In the genomic region with DNA sequence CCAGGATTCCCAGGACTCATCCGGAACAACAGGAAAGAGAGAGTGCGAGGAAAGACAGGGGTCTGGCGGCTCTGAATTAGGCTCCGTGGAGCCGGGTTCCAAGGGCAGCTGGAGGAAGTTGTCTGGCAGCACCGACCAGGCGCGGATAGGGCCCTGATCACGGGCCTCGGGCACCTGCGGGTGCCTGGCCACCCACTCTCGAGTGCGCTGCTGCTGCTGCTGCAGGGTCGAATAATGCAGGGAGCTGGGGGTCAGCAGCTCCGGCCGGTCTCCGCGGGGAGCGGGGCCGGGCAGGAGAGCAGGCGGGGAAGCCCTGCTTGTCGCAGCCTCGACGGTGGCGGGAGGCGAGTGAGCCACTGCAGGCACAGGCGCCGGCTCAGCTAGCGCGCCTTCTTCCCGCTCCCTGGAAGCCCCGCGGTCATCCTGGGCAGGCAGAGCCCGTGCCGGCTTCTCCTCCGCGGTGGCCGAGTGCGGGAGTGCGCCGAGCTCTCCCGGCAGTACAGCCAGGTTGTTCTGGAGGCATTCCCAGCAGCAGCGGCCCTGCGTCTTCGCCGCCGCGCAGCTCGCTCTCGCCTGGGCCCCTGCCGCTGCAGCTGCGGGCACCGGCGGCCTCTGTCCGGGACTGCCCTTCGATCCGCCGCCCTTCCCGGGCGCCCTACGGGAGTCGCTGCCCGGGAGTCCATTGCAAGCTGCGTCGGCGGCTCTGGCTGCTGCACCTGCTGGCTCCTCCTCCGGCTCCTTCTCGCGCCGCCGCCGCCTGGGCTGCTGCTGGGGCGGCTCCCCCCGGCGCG, we compare ENCODE assay signal across 8 cellular contexts. TPM values are rescaled to one million over a fixed set of nuclear protein-coding genes. Genes with fewer than 3 reads are reported as not detected.
A peak's percentile ranks its signal among the peaks of the same experiment; 100 is the strongest.
DNase-seq lines count a peak whose midpoint lies in the region; ATAC-seq and TF ChIP-seq lines count a peak whose summit lies in the region.

No MANE protein-coding gene starts in this region.

- H3K4me2 ChIP-seq in GM23248 (ENCODE audit: unreplicated experiment) = peak overlapping the region; percentile 59
- peak overlapping the region; percentile 80 for H3K4me2 ChIP-seq in SK-N-SH

- TF ChIP-seq CTCF in SK-N-SH (IDR thresholded peaks at IDR 0.05) (no peak), coronary artery (IDR thresholded peaks at IDR 0.05) (no peak), lower lobe of right lung (IDR thresholded peaks at IDR 0.05) (no peak)

- H3K4me3 ChIP-seq in GM23248 (peak overlapping the region; percentile 55), SK-N-SH (ENCODE audit: low read depth in 2 of 2, low read length in 1 of 2) (peak overlapping the region; percentile 50 to 51), coronary artery (peak overlapping the region; percentile 81), lower lobe of right lung (peak overlapping the region; percentile 63), subcutaneous abdominal adipose tissue (ENCODE audit: low read depth in 1 of 5, low read length in 5 of 5) (peak overlapping the region in 4 of 5 donors; percentile 50 to 67 (median 61))

- no peaks in the 10 kb centered on the region for H3K9me3 ChIP-seq in GM23248 (ENCODE audit: low read depth)
- H3K9me3 ChIP-seq in SK-N-SH = no peaks in the 10 kb centered on the region
- H3K9me3 ChIP-seq in lower lobe of right lung = no peaks in the 10 kb centered on the region
- no peaks in the 10 kb centered on the region for H3K9me3 ChIP-seq in subcutaneous abdominal adipose tissue (ENCODE audit: control insufficient read depth in 5 of 5, low read length in 5 of 5)

- POLR2A ChIA-PET in SK-N-SH (lab: Yijun Ruan, JAX) = interaction anchor here (1.1 kb wide), 1 partner anchor 52 kb away, joined by 3 read pairs; no protein-coding TSS in a partner anchor

- H3K27ac ChIP-seq in GM23248 (no peak overlapping the region), SK-N-SH (ENCODE audit: low read depth in 2 of 2, low read length in 1 of 2) (no peak overlapping the region), coronary artery (no peak overlapping the region), lower lobe of right lung (peak overlapping the region; percentile 80), subcutaneous abdominal adipose tissue (ENCODE audit: low read depth, low read length) (no peak overlapping the region)

- no peaks in the 10 kb centered on the region for H4K20me1 ChIP-seq in GM23248 (ENCODE audit: insufficient read depth)
- H4K20me1 ChIP-seq in SK-N-SH (ENCODE audit: insufficient read depth) = no peaks in the 10 kb centered on the region

- H3K36me3 ChIP-seq in GM23248 (ENCODE audit: low read depth) = no peaks in the 10 kb centered on the region
- H3K36me3 ChIP-seq in SK-N-SH (replicated peaks in 1 of 2; ENCODE audit: control insufficient read depth in 1 of 2, insufficient read depth in 2 of 2, low read length in 1 of 2) = no peaks in the 10 kb centered on the region
- no peaks in the 10 kb centered on the region for H3K36me3 ChIP-seq in lower lobe of right lung
- H3K36me3 ChIP-seq in subcutaneous abdominal adipose tissue (ENCODE audit: control insufficient read depth in 5 of 5, insufficient read depth in 5 of 5, low read length in 5 of 5) = no peaks in the 10 kb centered on the region

- TF ChIP-seq RAD21 in SK-N-SH (IDR thresholded peaks at IDR 0.05; ENCODE audit: low read length) = no peak

- H3K9ac ChIP-seq in GM23248 (no peak overlapping the region), SK-N-SH (no peak overlapping the region), subcutaneous abdominal adipose tissue (ENCODE audit: low read length in 5 of 5) (peak overlapping the region in 1 of 5 donors; percentile 38)

- no peaks in the 10 kb centered on the region for H3K79me2 ChIP-seq in GM23248 (ENCODE audit: insufficient read depth)
- H3K79me2 ChIP-seq in SK-N-SH (ENCODE audit: insufficient read depth) = no peaks in the 10 kb centered on the region

- H3K4me1 ChIP-seq in GM23248 (ENCODE audit: insufficient read depth) (peaks cover 8% of the 10 kb centered on the region; the same call in 1 of the 2 replicates), SK-N-SH (ENCODE audit: control insufficient read depth in 1 of 2, insufficient read depth in 2 of 2, low read depth in 1 of 2, low read length in 1 of 2) (peaks cover 0 to 12% of the 10 kb centered on the region in 2 experiments; a peak in 1 of 4 replicates), lower lobe of right lung (peaks cover 18% of the 10 kb centered on the region), subcutaneous abdominal adipose tissue (ENCODE audit: control insufficient read depth in 5 of 5, insufficient read depth in 5 of 5, low read length in 5 of 5) (peaks cover 0 to 24% (median 18%) of the 10 kb centered on the region in 5 donors)

- in situ Hi-C loops in Caki2 (cut with HindIII; ENCODE audit: low pct_unique_long_range_greater_than_20kb, low sequenced_read_pairs) (no loop called here), GM23248 (cut with MboI) (no loop called here)

- 32 to 33% methylated on average over 50 to 52 of the region's 76 CpGs for WGBS in GM23248 (ENCODE audit: low coverage in 1 of 2, low lambda C conversion rate in 2 of 2, missing lambda C conversion rate in 2 of 2), 2 experiments
- 24% methylated on average over 15 of the region's 76 CpGs for WGBS in SK-N-SH (ENCODE audit: low lambda C conversion rate)

- peak; percentile 28 for DNase-seq in Caki2 (ENCODE audit: low read depth)
- DNase-seq in GM23248 = peak; percentile 51
- peak; percentile 76 for DNase-seq in SK-N-SH
- no peak for DNase-seq in coronary artery (ENCODE audit: low spot score)
- DNase-seq in lower lobe of right lung = peak; percentile 65
- DNase-seq in DMS114 treated with DMSO at 0.1 percent for 48 hours (lab: John Stamatoyannopoulos, UW; ENCODE audit: unreplicated experiment) = no peak
- no peak for DNase-seq in NK-92 (lab: John Stamatoyannopoulos, UW; ENCODE audit: unreplicated experiment)

- TF ChIP-seq EP300 in SK-N-SH (IDR thresholded peaks at IDR 0.05; ENCODE audit: borderline replicate concordance in 1 of 2, low read depth in 1 of 2, low read length in 1 of 2) = no peak

- peak; percentile 75 to 81 for ATAC-seq in lower lobe of right lung

- H3K9me2 ChIP-seq in GM23248 (ENCODE audit: insufficient read depth) = no peaks in the 10 kb centered on the region
- H3K9me2 ChIP-seq in SK-N-SH = no peaks in the 10 kb centered on the region

- CTCF ChIA-PET in SK-N-SH (lab: Yijun Ruan, JAX) = interaction anchor here (1.0 to 2.3 kb wide), 4 partner anchors 10 to 81 kb away, joined by 3 to 6 read pairs (median 4); no protein-coding TSS in a partner anchor

- intact Hi-C loops in lower lobe of right lung (cut with DNase I) = no loop called here

- H3K27me3 ChIP-seq in GM23248 (replicated peaks; ENCODE audit: insufficient read depth) (peaks cover 27% of the 10 kb centered on the region), SK-N-SH (ENCODE audit: insufficient read depth) (peaks cover 28% of the 10 kb centered on the region), lower lobe of right lung (ENCODE audit: low read depth) (peaks cover 42% of the 10 kb centered on the region), subcutaneous abdominal adipose tissue (ENCODE audit: control insufficient read depth in 5 of 5, insufficient read depth in 4 of 5, low read length in 5 of 5) (peaks cover 15 to 27% (median 24%) of the 10 kb centered on the region in 5 donors)

- H3F3A ChIP-seq in GM23248 (ENCODE audit: insufficient read depth) (peaks cover 8% of the 10 kb centered on the region; the same call in 1 of the 2 replicates), SK-N-SH (replicated peaks; ENCODE audit: insufficient read depth) (no peaks in the 10 kb centered on the region)

- H2AFZ ChIP-seq in GM23248 (peak overlapping the region; percentile 22; the same call in 1 of the 2 replicates), SK-N-SH (ENCODE audit: low read depth) (peak overlapping the region; percentile 60; the same call in 1 of the 2 replicates)

TF ChIP-seq in SK-N-SH, 30 proteins besides CTCF, POLR2A, EP300 and RAD21 (continues in another document):
- TF ChIP-seq TEAD4 (IDR thresholded peaks at IDR 0.05; ENCODE audit: borderline replicate concordance, insufficient read depth) (no peak), RXRA (IDR thresholded peaks at IDR 0.05; ENCODE audit: borderline replicate concordance, low read depth) (no peak), MXI1 (IDR thresholded peaks at IDR 0.05; ENCODE audit: low read depth, low read length) (no peak), POLR2AphosphoS5 (IDR thresholded peaks at IDR 0.05; ENCODE audit: low read depth, low read length) (no peak), TAF1 (IDR thresholded peaks at IDR 0.05; ENCODE audit: borderline replicate concordance, low read depth, low read length) (no peak), SMC3 (IDR thresholded peaks at IDR 0.05; ENCODE audit: low read depth, low read length) (no peak)
- TF ChIP-seq, protein P1, sequence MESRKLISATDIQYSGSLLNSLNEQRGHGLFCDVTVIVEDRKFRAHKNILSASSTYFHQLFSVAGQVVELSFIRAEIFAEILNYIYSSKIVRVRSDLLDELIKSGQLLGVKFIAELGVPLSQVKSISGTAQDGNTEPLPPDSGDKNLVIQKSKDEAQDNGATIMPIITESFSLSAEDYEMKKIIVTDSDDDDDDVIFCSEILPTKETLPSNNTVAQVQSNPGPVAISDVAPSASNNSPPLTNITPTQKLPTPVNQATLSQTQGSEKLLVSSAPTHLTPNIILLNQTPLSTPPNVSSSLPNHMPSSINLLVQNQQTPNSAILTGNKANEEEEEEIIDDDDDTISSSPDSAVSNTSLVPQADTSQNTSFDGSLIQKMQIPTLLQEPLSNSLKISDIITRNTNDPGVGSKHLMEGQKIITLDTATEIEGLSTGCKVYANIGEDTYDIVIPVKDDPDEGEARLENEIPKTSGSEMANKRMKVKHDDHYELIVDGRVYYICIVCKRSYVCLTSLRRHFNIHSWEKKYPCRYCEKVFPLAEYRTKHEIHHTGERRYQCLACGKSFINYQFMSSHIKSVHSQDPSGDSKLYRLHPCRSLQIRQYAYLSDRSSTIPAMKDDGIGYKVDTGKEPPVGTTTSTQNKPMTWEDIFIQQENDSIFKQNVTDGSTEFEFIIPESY (IDR thresholded peaks at IDR 0.05; ENCODE audit: borderline replicate concordance, low read depth) = no peak

RNA-seq across cellular contexts. Expression of gene SOWAHB, which starts 1.0 kb away (rescaled TPM):
- total RNA-seq in Caki2 (2014; rRNA removed; shearing (Covaris generic); ENCODE audit: low replicate concordance) = not detected in 2 replicates
- total RNA-seq in GM23248 (2014; rRNA removed; shearing (Covaris generic)) = not detected in 2 replicates
- polyA plus RNA-seq in GM23248 (2016; fragmentation: Nextera tagmentation; extraction: Ambion mirVana) (not detected in 2 replicates), SK-N-SH (2012; rRNA removed) (0.05 and 0.06 TPM in 2 replicates)
- polyA plus RNA-seq in SK-N-SH (2012; cell fraction: cytosol; rRNA removed) = 0.01 and 0.04 TPM in 2 replicates
- polyA plus RNA-seq in SK-N-SH (2012; cell fraction: nucleus; rRNA removed) = 0.05 and 0.08 TPM in 2 replicates
- total RNA-seq in lower lobe of right lung = 2.4 TPM

RNA-seq across cellular contexts. Expression of gene SEPTIN11, which starts 52.6 kb away (rescaled TPM):
- total RNA-seq in Caki2 (2014; rRNA removed; shearing (Covaris generic); ENCODE audit: low replicate concordance) = 33.7 and 37.6 TPM in 2 replicates
- total RNA-seq in GM23248 (2014; rRNA removed; shearing (Covaris generic)) = 640 and 867 TPM in 2 replicates
- polyA plus RNA-seq in GM23248 (2016; fragmentation: Nextera tagmentation; extraction: Ambion mirVana) = 478 and 488 TPM in 2 replicates
- 47.4 and 81.9 TPM in 2 replicates for polyA plus RNA-seq in SK-N-SH (2012; rRNA removed)
- polyA plus RNA-seq in SK-N-SH (2012; cell fraction: cytosol; rRNA removed) = 75.6 and 89.3 TPM in 2 replicates
- polyA plus RNA-seq in SK-N-SH (2012; cell fraction: nucleus; rRNA removed) = 34.1 and 66.4 TPM in 2 replicates
- total RNA-seq in lower lobe of right lung = 127 TPM

Comparison
In these comparisons a context has a peak if more than half of its experiments do, and no peak if none do; other contexts are left out.
1. DNase-seq: peak in Caki2 (single experiment), GM23248 (single experiment), SK-N-SH (single experiment) and lower lobe of right lung (single experiment); none in coronary artery (single experiment), DMS114 treated with DMSO at 0.1 percent for 48 hours (single experiment) and NK-92 (single experiment).
2. Peak in every context shown above with its lines, with median percentiles within 50 percentile points of each other: H3K4me3 ChIP-seq.